In the genomic region with DNA sequence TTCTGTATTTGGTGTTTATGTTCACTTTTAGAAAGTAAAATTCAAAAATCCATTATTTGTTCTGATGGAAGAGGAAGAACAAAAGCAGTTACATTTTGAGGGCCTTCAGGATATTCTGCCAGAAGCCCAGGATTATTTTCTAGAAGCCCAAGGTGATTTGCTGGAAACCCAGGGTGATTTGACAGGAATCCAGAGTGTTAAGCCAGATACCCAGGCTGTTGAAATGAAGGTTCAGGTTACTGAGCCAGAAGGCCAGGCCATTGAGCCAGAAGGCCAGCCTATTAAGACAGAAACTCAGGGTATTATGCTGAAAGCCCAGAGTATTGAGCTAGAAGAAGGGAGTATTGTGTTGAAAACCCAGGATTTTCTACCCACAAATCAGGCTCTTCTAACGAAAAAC, we compare ENCODE assay signal across 25 cellular contexts. TPM values are rescaled to one million over a fixed set of nuclear protein-coding genes. Genes with fewer than 3 reads are reported as not detected.
DNase-seq lines count a peak whose midpoint lies in the region; FAIRE-seq and TF ChIP-seq lines count a peak whose summit lies in the region.
"Had no signal": no experiment of that assay in that cellular context is flagged by ENCODE, and none has a peak within 500 bp of the region (broad histone marks: within the 10 kb centered on the region; RNA-seq: fewer than 3 reads in every experiment).

No MANE protein-coding gene starts in this region.

- no peak for TF ChIP-seq RAD21 in SK-N-SH (IDR thresholded peaks at IDR 0.05; ENCODE audit: low read length)

- CTCF ChIA-PET in SK-N-SH (lab: Yijun Ruan, JAX): no interaction called here

- H3K4me3 ChIP-seq in neural progenitor cell (no peak overlapping the region), Karpas-422 (ENCODE audit: low read length) (no peak overlapping the region), SK-N-SH (ENCODE audit: low read depth in 2 of 2, low read length in 1 of 2) (no peak overlapping the region)
- H3K4me3 ChIP-seq: BLaER1 treated with 17β-estradiol and CSF1 and Interleukin-3, amounts not matched to agents 10 nM and 100 nM had no signal

- peaks cover 15% of the 10 kb centered on the region for H3K36me3 Mint-ChIP-seq in neural progenitor cell

- no peak overlapping the region for H3K27ac Mint-ChIP-seq in neural progenitor cell
- H3K27ac Mint-ChIP-seq: CD4-positive, alpha-beta T cell had no signal

- H3K36me3 ChIP-seq in neural progenitor cell (no peaks in the 10 kb centered on the region), Karpas-422 (ENCODE audit: insufficient read depth, low read length) (no peaks in the 10 kb centered on the region), SK-N-SH (replicated peaks in 1 of 2; ENCODE audit: control insufficient read depth in 1 of 2, insufficient read depth in 2 of 2, low read length in 1 of 2) (no peaks in the 10 kb centered on the region)

- peak; percentile 30 for DNase-seq in Ammon's horn (ENCODE audit: low spot score)
- DNase-seq in GM19239 (ENCODE audit: insufficient read length, low spot score): no peak
- DNase-seq in globus pallidus (ENCODE audit: low spot score): peak; percentile 9
- DNase-seq in neural progenitor cell (ENCODE audit: low spot score): peak; percentile 9
- DNase-seq in Karpas-422: no peak
- DNase-seq in MV-4-11 (lab: John Stamatoyannopoulos, UW): no peak
- DNase-seq in SK-N-SH: no peak
- DNase-seq in T1000 (lab: John Stamatoyannopoulos, UW): no peak
- DNase-seq: CD4-positive, alpha-beta T cell; COR-L47; DMS79; EL; GF-D8; NCI-H1092 treated with DMSO at 0.1 percent for 48 hours; NCI-H146; NCI-H1930; NCI-H2107; NCI-H748 treated with DMSO at 0.1 percent for 48 hours; SHP77 had no signal

- H3K9me3 ChIP-seq in neural progenitor cell (ENCODE audit: low read depth): no peaks in the 10 kb centered on the region
- no peaks in the 10 kb centered on the region for H3K9me3 ChIP-seq in Karpas-422 (ENCODE audit: low read length)
- peaks cover 3% of the 10 kb centered on the region; the same call in 1 of the 2 replicates for H3K9me3 ChIP-seq in SK-N-SH

- H3K9ac ChIP-seq in neural progenitor cell (no peak overlapping the region), Karpas-422 (ENCODE audit: low read length) (no peak overlapping the region), SK-N-SH (no peak overlapping the region)
- H3K9ac ChIP-seq: BLaER1 treated with 17β-estradiol and CSF1 and Interleukin-3, amounts not matched to agents 10 nM and 100 nM had no signal

- H3F3A ChIP-seq in neural progenitor cell (ENCODE audit: low read depth) (peaks cover 6% of the 10 kb centered on the region), SK-N-SH (replicated peaks; ENCODE audit: insufficient read depth) (no peaks in the 10 kb centered on the region)

- H3K27me3 ChIP-seq in neural progenitor cell (no peaks in the 10 kb centered on the region), Karpas-422 (ENCODE audit: low read length) (no peaks in the 10 kb centered on the region), SK-N-SH (ENCODE audit: insufficient read depth) (no peaks in the 10 kb centered on the region)
- H3K27me3 ChIP-seq: BLaER1 treated with 17β-estradiol and CSF1 and Interleukin-3, amounts not matched to agents 10 nM and 100 nM had no signal

- H3K27me3 Mint-ChIP-seq in neural progenitor cell (ENCODE audit: insufficient read depth, low read depth): no peaks in the 10 kb centered on the region
- H3K27me3 Mint-ChIP-seq: CD4-positive, alpha-beta T cell had no signal

- H2AFZ ChIP-seq in neural progenitor cell (replicated peaks) (no peak overlapping the region), Karpas-422 (ENCODE audit: low read length) (no peak overlapping the region), SK-N-SH (ENCODE audit: low read depth) (no peak overlapping the region)

- no peak for TF ChIP-seq EP300 in SK-N-SH (IDR thresholded peaks at IDR 0.05; ENCODE audit: borderline replicate concordance in 1 of 2, low read depth in 1 of 2, low read length in 1 of 2)

- peak; percentile 59 for FAIRE-seq in GM19239 (lab: Jason Lieb, UNC)
- FAIRE-seq: A204.1, H54 had no signal

- H3K4me1 Mint-ChIP-seq in neural progenitor cell: no peaks in the 10 kb centered on the region

- no peak overlapping the region for H3K4me3 Mint-ChIP-seq in neural progenitor cell
- H3K4me3 Mint-ChIP-seq: CD4-positive, alpha-beta T cell had no signal

- no peaks in the 10 kb centered on the region for H3K4me1 ChIP-seq in neural progenitor cell
- H3K4me1 ChIP-seq in Karpas-422 (ENCODE audit: low read length): no peaks in the 10 kb centered on the region
- H3K4me1 ChIP-seq in SK-N-SH (ENCODE audit: control insufficient read depth in 1 of 2, insufficient read depth in 2 of 2, low read depth in 1 of 2, low read length in 1 of 2): no peaks in the 10 kb centered on the region
- H3K4me1 ChIP-seq: BLaER1 treated with 17β-estradiol and CSF1 and Interleukin-3, amounts not matched to agents 10 nM and 100 nM had no signal

- peaks cover 4% of the 10 kb centered on the region for H3K9me3 Mint-ChIP-seq in neural progenitor cell

- H3K79me2 ChIP-seq in neural progenitor cell (ENCODE audit: low read depth): no peaks in the 10 kb centered on the region
- no peaks in the 10 kb centered on the region for H3K79me2 ChIP-seq in Karpas-422 (ENCODE audit: low read length)
- no peaks in the 10 kb centered on the region for H3K79me2 ChIP-seq in SK-N-SH (ENCODE audit: insufficient read depth)

- H3K9me2 ChIP-seq in Karpas-422 (replicated peaks; ENCODE audit: insufficient read depth, low read length) (no peaks in the 10 kb centered on the region), SK-N-SH (no peaks in the 10 kb centered on the region)

- H4K20me1 ChIP-seq in neural progenitor cell (ENCODE audit: low read depth) (no peaks in the 10 kb centered on the region), Karpas-422 (ENCODE audit: insufficient read depth, low read depth, low read length) (no peaks in the 10 kb centered on the region), SK-N-SH (ENCODE audit: insufficient read depth) (no peaks in the 10 kb centered on the region)
- H4K20me1 ChIP-seq: BLaER1 treated with 17β-estradiol and CSF1 and Interleukin-3, amounts not matched to agents 10 nM and 100 nM had no signal

- WGBS in SK-N-SH (ENCODE audit: low lambda C conversion rate): 64% methylated on average over 1 of the region's 1 CpG

- no peak for TF ChIP-seq CTCF in neural progenitor cell (IDR thresholded peaks at IDR 0.05)
- TF ChIP-seq CTCF in SK-N-SH (IDR thresholded peaks at IDR 0.05): no peak

- POLR2A ChIA-PET in SK-N-SH (lab: Yijun Ruan, JAX): no interaction called here

- H3K27ac ChIP-seq in neural progenitor cell (peak overlapping the region; percentile 31), Karpas-422 (ENCODE audit: low read length) (no peak overlapping the region), SK-N-SH (ENCODE audit: low read depth in 2 of 2, low read length in 1 of 2) (no peak overlapping the region)
- H3K27ac ChIP-seq: BLaER1 treated with 17β-estradiol and CSF1 and Interleukin-3, amounts not matched to agents 10 nM and 100 nM; RWPE1 had no signal

- no peak overlapping the region for H3K4me2 ChIP-seq in neural progenitor cell
- H3K4me2 ChIP-seq in Karpas-422 (ENCODE audit: low read depth, low read length, poor library complexity, severe bottlenecking): no peak overlapping the region
- H3K4me2 ChIP-seq in SK-N-SH: no peak overlapping the region
- H3K4me2 ChIP-seq: BLaER1 treated with 17β-estradiol and CSF1 and Interleukin-3, amounts not matched to agents 10 nM and 100 nM had no signal

TF ChIP-seq in SK-N-SH, 30 proteins besides CTCF, POLR2A, EP300 and RAD21:
- TF ChIP-seq FOXM1 (IDR thresholded peaks at IDR 0.05; ENCODE audit: low read depth) (no peak), RXRA (IDR thresholded peaks at IDR 0.05; ENCODE audit: borderline replicate concordance, low read depth) (no peak)

RNA-seq across cellular contexts. Expression of a gene that starts 33.1 kb away (rescaled TPM):
- 7.4 and 11.2 TPM in 2 replicates for total RNA-seq in neural progenitor cell (ENCODE audit: low replicate concordance)
- total RNA-seq in Karpas-422 (2014; rRNA removed; shearing (Covaris generic); ENCODE audit: low replicate concordance): 1.8 and 2.3 TPM in 2 replicates
- 0.69 and 0.91 TPM in 2 replicates for polyA plus RNA-seq in SK-N-SH (2012; rRNA removed)
- 0.88 and 1.0 TPM in 2 replicates for polyA plus RNA-seq in SK-N-SH (2012; cell fraction: cytosol; rRNA removed)
- polyA plus RNA-seq in SK-N-SH (2012; cell fraction: nucleus; rRNA removed): 0.76 and 1.2 TPM in 2 replicates

RNA-seq across cellular contexts. Expression of a gene that starts 51.2 kb away (rescaled TPM):
- not detected in 2 replicates for total RNA-seq in neural progenitor cell (ENCODE audit: low replicate concordance)
- not detected in 2 replicates for total RNA-seq in Karpas-422 (2014; rRNA removed; shearing (Covaris generic); ENCODE audit: low replicate concordance)
- not detected in 2 replicates for polyA plus RNA-seq in SK-N-SH (2012; rRNA removed)
- polyA plus RNA-seq in SK-N-SH (2012; cell fraction: cytosol; rRNA removed): not detected in 2 replicates
- 0.01 and 0.07 TPM in 2 replicates for polyA plus RNA-seq in SK-N-SH (2012; cell fraction: nucleus; rRNA removed)
- total RNA-seq: CD4-positive, alpha-beta T cell; HT-29; SK-MEL-5 had no signal

Comparison
In these comparisons a context has a peak if more than half of its experiments do, and no peak if none do; other contexts are left out.
1. DNase-seq: peak in Ammon's horn (single experiment), globus pallidus (single experiment) and neural progenitor cell (single experiment); none in GM19239 (single experiment), Karpas-422 (single experiment), MV-4-11 (single experiment), SK-N-SH (single experiment) and T1000 (single experiment).